1 cellular context compared by ENCODE assay signal in genomic region chr11:60455531-60456042, GRCh38.
TF ChIP-seq lines count a peak whose summit lies in the region.

Gene MS4A1, plus strand, starts transcription at chr11:60455847. Its CDS starts 6,528 bp downstream, at chr11:60462375.

TF ChIP-seq in GM12878, 131 proteins besides CTCF, POLR2A, EP300 and RAD21 (continued from another document and continues in another):
- TF ChIP-seq ELK1 (IDR thresholded peaks at IDR 0.05; ENCODE audit: low read depth, low read length) (no peak), TCF3 (IDR thresholded peaks at IDR 0.05; ENCODE audit: borderline replicate concordance, insufficient read depth, low read depth, low read length) (0 out of 2 replicates have a peak, but pooled peaks have one; percentile 49), KLF5 (IDR thresholded peaks at IDR 0.05; ENCODE audit: partially characterized antibody) (peak; percentile 88), ZBTB33 (IDR thresholded peaks at IDR 0.05) (peak; percentile 69; the same call in 1 of the 2 replicates), DPF2 (IDR thresholded peaks at IDR 0.05) (peak; percentile 99), TARDBP (IDR thresholded peaks at IDR 0.05; ENCODE audit: borderline replicate concordance) (peak; percentile 79; the same call in 1 of the 2 replicates), ZBTB40 (IDR thresholded peaks at IDR 0.05; ENCODE audit: borderline replicate concordance) (no peak), USF2 (IDR thresholded peaks at IDR 0.05; ENCODE audit: borderline replicate concordance, low read depth, low read length) (peak; percentile 63; the same call in 1 of the 2 replicates), MXI1 (IDR thresholded peaks at IDR 0.05; ENCODE audit: low read depth, low read length) (peak; percentile 64; the same call in 1 of the 2 replicates), HDAC6 (IDR thresholded peaks at IDR 0.05; ENCODE audit: unreplicated experiment) (no peak), EZH2 (IDR thresholded peaks at IDR 0.05; ENCODE audit: borderline replicate concordance, control insufficient read depth, low read depth, low read length) (no peak), CHD4 (IDR thresholded peaks at IDR 0.05) (no peak), ASH2L (IDR thresholded peaks at IDR 0.05; ENCODE audit: borderline replicate concordance, low read depth) (no peak), TAF1 (IDR thresholded peaks at IDR 0.05; ENCODE audit: borderline replicate concordance, low read depth, low read length) (peak; percentile 91), BRCA1 (IDR thresholded peaks at IDR 0.05; ENCODE audit: low read depth, low read length) (no peak), RUNX3 (IDR thresholded peaks at IDR 0.05; ENCODE audit: low read length) (peak; percentile 86), PAX8 (IDR thresholded peaks at IDR 0.05) (0 out of 2 replicates have a peak, but pooled peaks have one; percentile 84), ZNF687 (IDR thresholded peaks at IDR 0.05) (peak; percentile 92), NFIC (IDR thresholded peaks at IDR 0.05; ENCODE audit: low read depth, low read length) (peak; percentile 93), IRF4 (IDR thresholded peaks at IDR 0.05; ENCODE audit: low read depth, low read length) (peak; percentile 92), TCF12 (IDR thresholded peaks at IDR 0.05; ENCODE audit: low read depth, low read length) (peak; percentile 96), WRNIP1 (IDR thresholded peaks at IDR 0.05; ENCODE audit: borderline replicate concordance, low read depth, low read length) (no peak), POLR2AphosphoS2 (IDR thresholded peaks at IDR 0.05; ENCODE audit: low read depth, low read length) (peak; percentile 89), HSF1 (IDR thresholded peaks at IDR 0.05; ENCODE audit: low read depth, low read length) (0 out of 2 replicates have a peak, but pooled peaks have one; percentile 29), RELA (IDR thresholded peaks at IDR 0.05; ENCODE audit: borderline replicate concordance, partially characterized antibody) (peak; percentile 75), RBBP5 (conservative IDR thresholded peaks at IDR 0.05) (no peak), TBL1XR1 (IDR thresholded peaks at IDR 0.05; ENCODE audit: low read depth, low read length) (peak; percentile 94), MEF2A (IDR thresholded peaks at IDR 0.05; ENCODE audit: insufficient read depth, low read depth, low read length) (peak; percentile 93), SREBF1 (IDR thresholded peaks at IDR 0.05; ENCODE audit: low read length) (no peak; the same call in 1 of the 2 replicates), CHD1 (IDR thresholded peaks at IDR 0.05; ENCODE audit: low read depth, low read length) (peak; percentile 6; the same call in 1 of the 2 replicates), MTA3 (IDR thresholded peaks at IDR 0.05; ENCODE audit: borderline replicate concordance, low read length) (peak; percentile 83; the same call in 1 of the 2 replicates), BACH1 (IDR thresholded peaks at IDR 0.05; ENCODE audit: borderline replicate concordance) (peak; percentile 98), PAX5 (IDR thresholded peaks at IDR 0.05; ENCODE audit: borderline replicate concordance, low read depth, low read length) (peak; percentile 91; the same call in 1 of the 2 replicates), ZNF274 (IDR thresholded peaks at IDR 0.05; ENCODE audit: insufficient read depth, insufficient read length) (no peak), FOS (IDR thresholded peaks at IDR 0.05; ENCODE audit: borderline replicate concordance, extremely low read depth, insufficient read length) (no peak), NFXL1 (IDR thresholded peaks at IDR 0.05; ENCODE audit: borderline replicate concordance) (no peak), FOXM1 (IDR thresholded peaks at IDR 0.05; ENCODE audit: low read depth, low read length) (peak; percentile 97), ATF3 (IDR thresholded peaks at IDR 0.05; ENCODE audit: borderline replicate concordance, extremely low read depth, low read depth, low read length) (peak; percentile 25; the same call in 1 of the 2 replicates), MEF2B (IDR thresholded peaks at IDR 0.05; ENCODE audit: partially characterized antibody, poor library complexity, severe bottlenecking) (peak; percentile 100), BCL11A (IDR thresholded peaks at IDR 0.05; ENCODE audit: low read depth, low read length) (peak; percentile 100), SUZ12 (IDR thresholded peaks at IDR 0.05; ENCODE audit: unreplicated experiment) (no peak), ZNF207 (IDR thresholded peaks at IDR 0.05; ENCODE audit: borderline replicate concordance) (0 out of 2 replicates have a peak, but pooled peaks have one; percentile 62), ZNF217 (IDR thresholded peaks at IDR 0.05) (peak; percentile 89; the same call in 1 of the 2 replicates), JUND (IDR thresholded peaks at IDR 0.05; ENCODE audit: low read depth, low read length) (0 out of 2 replicates have a peak, but pooled peaks have one; percentile 66)
- TF ChIP-seq, protein P1, sequence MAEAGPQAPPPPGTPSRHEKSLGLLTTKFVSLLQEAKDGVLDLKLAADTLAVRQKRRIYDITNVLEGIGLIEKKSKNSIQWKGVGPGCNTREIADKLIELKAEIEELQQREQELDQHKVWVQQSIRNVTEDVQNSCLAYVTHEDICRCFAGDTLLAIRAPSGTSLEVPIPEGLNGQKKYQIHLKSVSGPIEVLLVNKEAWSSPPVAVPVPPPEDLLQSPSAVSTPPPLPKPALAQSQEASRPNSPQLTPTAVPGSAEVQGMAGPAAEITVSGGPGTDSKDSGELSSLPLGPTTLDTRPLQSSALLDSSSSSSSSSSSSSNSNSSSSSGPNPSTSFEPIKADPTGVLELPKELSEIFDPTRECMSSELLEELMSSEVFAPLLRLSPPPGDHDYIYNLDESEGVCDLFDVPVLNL (IDR thresholded peaks at IDR 0.05; ENCODE audit: low read depth, low read length), result no peak
